Comparison of ENCODE assay signal across 10 cellular contexts in the genomic region with DNA sequence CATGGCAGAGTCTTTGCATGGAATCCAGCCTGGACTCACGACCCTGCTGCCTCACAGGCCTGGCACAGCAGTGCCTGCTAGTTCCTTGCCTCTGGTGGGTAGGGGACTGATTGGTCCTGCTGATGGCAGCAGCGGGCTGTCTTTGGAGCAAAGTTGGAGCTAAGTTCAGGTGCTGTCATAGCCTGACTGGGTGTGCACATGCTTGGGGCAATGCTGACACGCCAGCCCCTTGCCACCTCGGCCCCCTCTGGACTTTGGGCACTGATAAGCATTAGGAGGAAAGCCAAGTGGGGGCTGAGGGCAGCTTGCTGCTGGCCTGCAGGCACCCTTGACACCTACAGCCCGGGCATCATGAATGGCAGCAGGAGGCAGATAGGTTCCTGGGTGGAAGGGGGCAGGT. TPM values are rescaled to one million over a fixed set of nuclear protein-coding genes. Genes with fewer than 3 reads are reported as not detected.
DNase-seq lines count a peak whose midpoint lies in the region; ATAC-seq, FAIRE-seq and TF ChIP-seq lines count a peak whose summit lies in the region.
"Not testable (repeated sequence)": the region's sequence is repeated elsewhere in the genome, so short reads cannot be mapped to it uniquely, and the experiment has no call there.
"Had no signal": no experiment of that assay in that cellular context is flagged by ENCODE, and none has a peak within 500 bp of the region (broad histone marks: within the 10 kb centered on the region; RNA-seq: fewer than 3 reads in every experiment).

No MANE protein-coding gene starts in this region.

- not testable (repeated sequence) for H3K4me2 ChIP-seq in Karpas-422 (ENCODE audit: low read depth, low read length, poor library complexity, severe bottlenecking)

- not testable (repeated sequence) for H3K27me3 Mint-ChIP-seq in activated naive CD4-positive, alpha-beta T cell treated with anti-CD3 and anti-CD28 coated beads, Interleukin-2, amount 10 ng/mL, durations not matched to agents 7 days and 5 days

- peak; percentile 40 for DNase-seq in Karpas-422
- peak; percentile 18 for DNase-seq in activated naive CD4-positive, alpha-beta T cell treated with anti-CD3 and anti-CD28 coated beads, Interleukin-2, amount 10 ng/mL, durations not matched to agents 7 days and 5 days
- not testable (repeated sequence) for DNase-seq in left lobe of liver (ENCODE audit: low spot score)
- peak in 1 of 6 donors; percentile 35 for DNase-seq in pancreas
- DNase-seq in spleen = peak; percentile 45

- WGBS in liver = 46% methylated on average over 5 of the region's 5 CpGs
- 51 to 71% methylated on average over 5 of the region's 5 CpGs for WGBS in pancreas, 2 donors
- 96 to 100% (median 96%) methylated on average over 1 to 5 of the region's 5 CpGs; no CpG with 5 or more reads in 2 of the 5 donors for WGBS in spleen, 5 donors

- peak; percentile 22 to 59 for TF ChIP-seq RAD21 in liver (IDR thresholded peaks at IDR 0.05)

- not testable (repeated sequence) for H2AFZ ChIP-seq in Karpas-422 (ENCODE audit: low read length)

- H3K4me1 ChIP-seq in Karpas-422 (ENCODE audit: low read length) = peaks cover 13% of the 10 kb centered on the region
- H3K4me1 ChIP-seq in liver (ENCODE audit: control insufficient read depth in 4 of 4, insufficient read depth in 4 of 4, low read length in 3 of 4); pancreas; spleen: not testable (repeated sequence)

- not testable (repeated sequence) for H3K27me3 ChIP-seq in Karpas-422 (ENCODE audit: low read length); liver (ENCODE audit: control insufficient read depth in 4 of 4, insufficient read depth in 4 of 4, low read length in 3 of 4); pancreas; spleen (replicated peaks in 1 of 7)

- FAIRE-seq in pancreas (lab: Jason Lieb, UNC) = not testable (repeated sequence)

- ATAC-seq in left lobe of liver (peak; percentile 36), pancreas (peak in 3 of 4 donors; percentile 3 to 39 (median 14))

- not testable (repeated sequence) for H3K9me3 ChIP-seq in Karpas-422 (ENCODE audit: low read length); liver (ENCODE audit: control insufficient read depth in 4 of 4, low read length in 3 of 4); pancreas; spleen

- not testable (repeated sequence) for H3K4me3 Mint-ChIP-seq in activated naive CD4-positive, alpha-beta T cell treated with anti-CD3 and anti-CD28 coated beads, Interleukin-2, amount 10 ng/mL, durations not matched to agents 7 days and 5 days

- not testable (repeated sequence) for H3K27ac ChIP-seq in Karpas-422 (ENCODE audit: low read length); liver (ENCODE audit: low read depth in 1 of 2, low read length in 2 of 2); pancreas; spleen

- H3K36me3 Mint-ChIP-seq in activated naive CD4-positive, alpha-beta T cell treated with anti-CD3 and anti-CD28 coated beads, Interleukin-2, amount 10 ng/mL, durations not matched to agents 7 days and 5 days = not testable (repeated sequence)

- H3K9me3 Mint-ChIP-seq in activated naive CD4-positive, alpha-beta T cell treated with anti-CD3 and anti-CD28 coated beads, Interleukin-2, amount 10 ng/mL, durations not matched to agents 7 days and 5 days = not testable (repeated sequence)

- not testable (repeated sequence) for H3K9me2 ChIP-seq in Karpas-422 (replicated peaks; ENCODE audit: insufficient read depth, low read length)

- CTCF ChIA-PET in activated naive CD4-positive, alpha-beta T cell treated with anti-CD3 and anti-CD28 coated beads, Interleukin-2, amount 10 ng/mL, durations not matched to agents 7 days and 5 days (lab: Charles Lee) = not testable (repeated sequence)

- H3K4me3 ChIP-seq in Karpas-422 (ENCODE audit: low read length); liver (ENCODE audit: low read depth in 1 of 3, low read length in 3 of 3); pancreas; spleen: not testable (repeated sequence)

- H3K79me2 ChIP-seq in Karpas-422 (ENCODE audit: low read length) = not testable (repeated sequence)

- not testable (repeated sequence) for TF ChIP-seq POLR2A in spleen (IDR thresholded peaks at IDR 0.05)

- H3K9ac ChIP-seq in Karpas-422 (ENCODE audit: low read length); liver (ENCODE audit: low read depth in 1 of 2, low read length in 2 of 2): not testable (repeated sequence)

- H3K4me1 Mint-ChIP-seq in activated naive CD4-positive, alpha-beta T cell treated with anti-CD3 and anti-CD28 coated beads, Interleukin-2, amount 10 ng/mL, durations not matched to agents 7 days and 5 days = peaks cover 12% of the 10 kb centered on the region

- H3K27ac Mint-ChIP-seq in activated naive CD4-positive, alpha-beta T cell treated with anti-CD3 and anti-CD28 coated beads, Interleukin-2, amount 10 ng/mL, durations not matched to agents 7 days and 5 days = not testable (repeated sequence)

- not testable (repeated sequence) for H3K36me3 ChIP-seq in Karpas-422 (ENCODE audit: insufficient read depth, low read length); liver (ENCODE audit: control insufficient read depth in 4 of 4, insufficient read depth in 3 of 4, low read depth in 1 of 4, low read length in 3 of 4); pancreas; spleen

- intact Hi-C loops in pancreas (cut with DNase I); spleen (cut with DNase I; ENCODE audit: low total_unique reads): not testable (repeated sequence)

- TF ChIP-seq CTCF in liver (IDR thresholded peaks at IDR 0.05; ENCODE audit: low read depth, low read length, missing input control) = peak; percentile 6
- TF ChIP-seq CTCF in pancreas (IDR thresholded peaks at IDR 0.05); spleen (IDR thresholded peaks at IDR 0.05 in 8 of 11, conservative IDR thresholded peaks at IDR 0.05 in 3 of 11): not testable (repeated sequence)

- not testable (repeated sequence) for H4K20me1 ChIP-seq in Karpas-422 (ENCODE audit: insufficient read depth, low read depth, low read length)

TF ChIP-seq in liver, 16 proteins besides CTCF, POLR2A, EP300 and RAD21:
- TF ChIP-seq HNF4A (conservative IDR thresholded peaks at IDR 0.05) (peak in 1 of 2 donors; percentile 60), RXRA (IDR thresholded peaks at IDR 0.05) (peak; percentile 14 to 68), SP1 (IDR thresholded peaks at IDR 0.05) (peak; percentile 57)

RNA-seq across cellular contexts. Expression of a gene that starts 33.5 kb away (rescaled TPM):
- total RNA-seq in Karpas-422 (2014; rRNA removed; shearing (Covaris generic); ENCODE audit: low replicate concordance) = 3.6 and 4.5 TPM in 2 replicates
- 427 TPM for total RNA-seq in left lobe of liver
- 100 to 1,000 TPM in 1 of 2 donors, 10 to 100 TPM in 1; 70.9 to 172 TPM for total RNA-seq in liver
- polyA plus RNA-seq in liver = 100 to 1,000 TPM in 1 of 2 donors, 10 to 100 TPM in 1; 86.2 to 212 TPM
- 100 to 1,000 TPM in 1 of 6 donors, 10 to 100 TPM in 5; 24.4 to 168 (median 76.0) TPM for total RNA-seq in pancreas
- 100 to 1,000 TPM in 1 of 2 donors, 10 to 100 TPM in 1; 95.1 to 111 TPM for polyA plus RNA-seq in pancreas
- total RNA-seq in spleen = 10 to 100 TPM in 1 of 7 donors, 1 to 10 TPM in 6; 1.2 to 10.9 (median 4.5) TPM
- 1 to 10 TPM in 2 of 3 donors, under 1 TPM in 1; 0.65 to 2.9 (median 1.4) TPM for polyA plus RNA-seq in spleen
- total RNA-seq: CD4-positive, CD25-positive, alpha-beta regulatory T cell had no signal
- polyA plus RNA-seq: CD14-positive monocyte; CD4-positive, alpha-beta memory T cell; CD8-positive, alpha-beta memory T cell had no signal
